1 cellular context compared by ENCODE assay signal in the genomic region with DNA sequence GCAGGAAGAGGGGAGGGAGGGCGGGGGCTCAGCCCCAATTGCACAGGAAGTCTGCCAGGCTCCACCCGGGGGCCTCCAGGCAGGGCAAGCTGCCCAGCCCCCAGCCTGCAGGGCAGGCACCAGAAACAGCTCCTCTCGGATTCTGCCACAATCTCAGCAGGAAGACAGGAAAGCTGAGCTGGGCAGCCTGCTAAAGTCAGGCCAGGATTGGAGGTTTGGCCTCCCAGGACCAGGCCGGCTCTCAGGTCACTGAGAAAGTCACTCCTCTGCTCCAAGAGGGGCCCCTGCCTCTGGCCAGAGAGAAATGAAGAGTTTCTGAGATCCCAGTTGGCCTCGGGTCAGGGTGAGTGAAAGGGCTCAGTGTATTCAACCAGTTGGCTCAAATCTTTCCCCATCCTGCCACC.
TF ChIP-seq lines count a peak whose summit lies in the region.

No MANE protein-coding gene starts in this region.

TF ChIP-seq in IMR-90, 13 proteins besides CTCF, POLR2A, EP300 and RAD21 (continued from another document):
- TF ChIP-seq, protein P1, sequence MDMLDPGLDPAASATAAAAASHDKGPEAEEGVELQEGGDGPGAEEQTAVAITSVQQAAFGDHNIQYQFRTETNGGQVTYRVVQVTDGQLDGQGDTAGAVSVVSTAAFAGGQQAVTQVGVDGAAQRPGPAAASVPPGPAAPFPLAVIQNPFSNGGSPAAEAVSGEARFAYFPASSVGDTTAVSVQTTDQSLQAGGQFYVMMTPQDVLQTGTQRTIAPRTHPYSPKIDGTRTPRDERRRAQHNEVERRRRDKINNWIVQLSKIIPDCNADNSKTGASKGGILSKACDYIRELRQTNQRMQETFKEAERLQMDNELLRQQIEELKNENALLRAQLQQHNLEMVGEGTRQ (IDR thresholded peaks at IDR 0.05; ENCODE audit: low read depth, low read length): no peak
- TF ChIP-seq NFE2L2 (IDR thresholded peaks at IDR 0.05; ENCODE audit: low read depth, low read length) (no peak), CEBPB (IDR thresholded peaks at IDR 0.05; ENCODE audit: low read depth, low read length) (no peak), MXI1 (IDR thresholded peaks at IDR 0.05; ENCODE audit: borderline replicate concordance, low read depth, low read length) (no peak), RFX5 (IDR thresholded peaks at IDR 0.05; ENCODE audit: low read depth, low read length) (no peak), BHLHE40 (IDR thresholded peaks at IDR 0.05; ENCODE audit: low read depth, low read length) (no peak), SMC3 (IDR thresholded peaks at IDR 0.05; ENCODE audit: low read depth, low read length) (no peak), FOS (IDR thresholded peaks at IDR 0.05; ENCODE audit: low read depth, low read length) (no peak)
